8 cellular contexts compared by ENCODE assay signal in genomic region chr17:45487704-45488103, GRCh38. TPM values are rescaled to one million over a fixed set of nuclear protein-coding genes. Genes with fewer than 3 reads are reported as not detected.
DNase-seq lines count a peak whose midpoint lies in the region; ATAC-seq, FAIRE-seq and TF ChIP-seq lines count a peak whose summit lies in the region.
"Not testable (repeated sequence)": the region's sequence is repeated elsewhere in the genome, so short reads cannot be mapped to it uniquely, and the experiment has no call there.

No MANE protein-coding gene starts in this region.

- peaks cover 25 to 27% of the 10 kb centered on the region in 2 donors for H3K4me1 ChIP-seq in gastrocnemius medialis

- BruUV-seq in MCF 10A (replicated peaks; lab: Mats Ljungman, UMichigan), result not testable (repeated sequence)

- not testable (repeated sequence) for H3K4me3 Mint-ChIP-seq in T-helper 17 cell
- H3K4me3 Mint-ChIP-seq in MCF 10A (ENCODE audit: unreplicated experiment), result peak overlapping the region; percentile 76

- not testable (repeated sequence) for H3K9me3 Mint-ChIP-seq in MCF 10A (ENCODE audit: unreplicated experiment)

- CTCF ChIA-PET in AG04450 (lab: Charles Lee); MCF 10A (lab: Yijun Ruan, JAX): not testable (repeated sequence)

- not testable (repeated sequence) for H3K9me3 ChIP-seq in AG04450 (ENCODE audit: control insufficient read depth, insufficient read depth, low read length); T-helper 17 cell (ENCODE audit: control insufficient read depth, low read length, poor library complexity, severe bottlenecking); gastrocnemius medialis

- peak; percentile 53 for DNase-seq in AG04450 (ENCODE audit: low read depth, low spot score)
- peak; percentile 62 for DNase-seq in H54 (ENCODE audit: insufficient read length, low spot score)
- peak; percentile 82 for DNase-seq in NCI-H226
- not testable (repeated sequence) for DNase-seq in T-helper 17 cell
- peak; percentile 89 for DNase-seq in MCF 10A (ENCODE audit: unreplicated experiment)
- peak; percentile 65 for DNase-seq in foreskin melanocyte
- DNase-seq in lung microvascular endothelial cell (ENCODE audit: low read depth in 2 of 2), result peak; percentile 80 to 88
- DNase-seq in gastrocnemius medialis, result peak; percentile 81 to 91

- FAIRE-seq in H54 (lab: Jason Lieb, UNC), result peak; percentile 33

- H3K27ac ChIP-seq in AG04450 (ENCODE audit: low read depth, low read length), result peak overlapping the region; percentile 80
- peak overlapping the region; percentile 86 to 96 (median 88) for H3K27ac ChIP-seq in gastrocnemius medialis

- H3K36me3 Mint-ChIP-seq in T-helper 17 cell (ENCODE audit: low read depth), result not testable (repeated sequence)
- H3K36me3 Mint-ChIP-seq in MCF 10A (ENCODE audit: insufficient read depth, unreplicated experiment), result peaks cover 10% of the 10 kb centered on the region

- intact Hi-C loops in MCF 10A (cut with micrococcal nuclease); gastrocnemius medialis (cut with DNase I; ENCODE audit: low total_unique reads): not testable (repeated sequence)

- not testable (repeated sequence) for H3K4me3 ChIP-seq in AG04450 (ENCODE audit: low read depth, low read length); gastrocnemius medialis

- POLR2A ChIA-PET in AG04450 (lab: Yijun Ruan, JAX), result not testable (repeated sequence)
- POLR2A ChIA-PET in MCF 10A (lab: Yijun Ruan, JAX), result interaction anchor here (0.7 to 1.8 kb wide), 4 partner anchors 41 to 97 kb away, joined by 3 to 5 read pairs (median 4); no protein-coding TSS in a partner anchor

- in situ Hi-C loops in gastrocnemius medialis (cut with MboI; ENCODE audit: low sequenced_read_pairs in 4 of 4), result not testable (repeated sequence)

- H3K4me1 Mint-ChIP-seq in T-helper 17 cell (peaks cover 29% of the 10 kb centered on the region), MCF 10A (ENCODE audit: insufficient read depth, unreplicated experiment) (peaks cover 18% of the 10 kb centered on the region)

- not testable (repeated sequence) for TF ChIP-seq CTCF in AG04450 (IDR thresholded peaks at IDR 0.05; ENCODE audit: low read depth, low read length); MCF 10A (IDR thresholded peaks at IDR 0.05; ENCODE audit: unreplicated experiment); gastrocnemius medialis (IDR thresholded peaks at IDR 0.05 in 4 of 5, conservative IDR thresholded peaks at IDR 0.05 in 1 of 5)

- ATAC-seq in T-helper 17 cell, result not testable (repeated sequence)
- ATAC-seq in gastrocnemius medialis, result peak; percentile 76 to 82

- H3K27me3 Mint-ChIP-seq in T-helper 17 cell; MCF 10A (ENCODE audit: insufficient read depth, unreplicated experiment): not testable (repeated sequence)

- H3K27ac Mint-ChIP-seq in T-helper 17 cell (peak overlapping the region; percentile 24), MCF 10A (ENCODE audit: low read depth, unreplicated experiment) (peak overlapping the region; percentile 95)

- H3K27me3 ChIP-seq in AG04450 (ENCODE audit: control insufficient read depth, insufficient read depth, low read length); gastrocnemius medialis: not testable (repeated sequence)

- H3K36me3 ChIP-seq in gastrocnemius medialis, result not testable (repeated sequence)

- TF ChIP-seq POLR2A in H54 (IDR thresholded peaks at IDR 0.05; ENCODE audit: low read depth, low read length), result not testable (repeated sequence)
- TF ChIP-seq POLR2A in gastrocnemius medialis (IDR thresholded peaks at IDR 0.05), result peak in 1 of 2 donors; percentile 4

RNA-seq across cellular contexts. Expression of gene PLEKHM1, which starts 2.8 kb away (rescaled TPM):
- 18.2 and 18.4 TPM in 2 replicates for polyA plus RNA-seq in AG04450 (2011; rRNA removed)
- 58.5 and 79.9 TPM in 2 replicates for polyA minus RNA-seq in AG04450 (2011; rRNA and poly(A)+ RNA removed)
- 10 to 100 TPM; 87.6 to 97.0 TPM for total RNA-seq in T-helper 17 cell
- 53.4 and 87.4 TPM in 2 replicates for total RNA-seq in MCF 10A (2022)
- total RNA-seq in lung microvascular endothelial cell, result 12.0 and 19.6 TPM in 2 replicates
- 10 to 100 TPM; 27.5 to 86.8 (median 31.3) TPM for total RNA-seq in gastrocnemius medialis

RNA-seq across cellular contexts. Expression of gene ARHGAP27, which starts 55.0 kb away (rescaled TPM):
- 0.48 and 0.64 TPM in 2 replicates for polyA plus RNA-seq in AG04450 (2011; rRNA removed)
- polyA minus RNA-seq in AG04450 (2011; rRNA and poly(A)+ RNA removed), result 0.70 and 0.74 TPM in 2 replicates
- total RNA-seq in T-helper 17 cell (10 to 100 TPM; 42.0 to 55.4 TPM), MCF 10A (2022) (30.5 and 47.6 TPM in 2 replicates), lung microvascular endothelial cell (19.0 and 33.7 TPM in 2 replicates), gastrocnemius medialis (1 to 10 TPM; 4.2 to 6.0 (median 5.1) TPM)
